ENCODE assay signal across 8 cellular contexts in the genomic region with DNA sequence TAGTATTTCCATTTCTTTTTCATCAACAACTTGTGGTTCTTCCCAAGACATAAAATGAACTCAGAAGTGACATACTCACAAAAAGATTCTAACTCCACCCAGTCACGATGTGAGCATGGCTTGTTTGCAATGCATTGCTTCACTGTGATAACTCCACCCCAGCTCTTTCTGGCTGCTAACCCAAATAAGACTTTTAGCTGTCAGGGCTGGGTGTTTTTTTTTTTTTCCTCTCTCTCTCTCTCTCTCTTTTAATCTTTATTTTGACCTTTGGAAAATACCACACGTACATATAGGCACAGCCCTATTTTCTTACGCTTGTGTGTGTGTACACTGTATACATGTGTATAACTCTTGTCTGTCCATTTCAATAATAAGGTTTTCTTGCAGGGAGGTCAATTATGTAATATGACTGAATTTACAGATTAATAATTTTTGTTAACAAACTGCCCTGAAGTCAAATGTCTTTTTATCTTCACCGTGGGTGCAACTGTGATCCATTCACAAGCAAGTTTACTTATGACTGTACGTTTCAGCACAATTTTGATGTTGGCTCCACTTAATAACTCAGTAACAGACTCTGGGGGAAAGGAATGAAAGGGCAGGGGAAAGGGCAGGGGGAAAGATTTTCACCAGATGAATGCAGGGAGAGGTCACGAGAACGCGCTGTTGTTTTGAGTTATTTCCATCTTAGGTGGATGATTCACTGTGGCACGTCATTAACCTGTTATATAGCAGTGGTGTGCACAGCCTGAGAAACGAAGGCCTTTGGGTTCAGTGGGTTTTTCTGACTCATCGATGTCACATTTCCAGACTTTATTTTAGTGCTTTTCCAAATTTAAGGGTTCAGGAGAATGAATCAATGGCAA. TPM values are rescaled to one million over a fixed set of nuclear protein-coding genes. Genes with fewer than 3 reads are reported as not detected.
DNase-seq lines count a peak whose midpoint lies in the region; ATAC-seq lines count a peak whose summit lies in the region.

No MANE protein-coding gene starts in this region.

- peak; percentile 97 for DNase-seq in ACHN
- DNase-seq in activated CD4-positive, alpha-beta memory T cell treated with anti-CD3 and anti-CD28 coated beads for 36 hours, result peak; percentile 86
- no peak for DNase-seq in posterior vena cava (ENCODE audit: low spot score)
- no peak for DNase-seq in NCI-H128 (lab: John Stamatoyannopoulos, UW; ENCODE audit: unreplicated experiment)

- H3K4me3 ChIP-seq in skin epidermis, result no peak overlapping the region

- CTCF ChIA-PET in activated CD4-positive, alpha-beta memory T cell treated with anti-CD3 and anti-CD28 coated beads for 36 hours (lab: Charles Lee), result interaction anchor here (0.6 to 1.0 kb wide), 2 partner anchors 51 to 152 kb away, joined by 3 to 5 read pairs; no protein-coding TSS in a partner anchor

- H3K27me3 Mint-ChIP-seq in activated CD4-positive, alpha-beta memory T cell treated with anti-CD3 and anti-CD28 coated beads for 36 hours, result no peaks in the 10 kb centered on the region

- peak overlapping the region; percentile 86 for H3K27ac Mint-ChIP-seq in activated CD4-positive, alpha-beta memory T cell treated with anti-CD3 and anti-CD28 coated beads for 36 hours

- no peaks in the 10 kb centered on the region for H3K9me3 Mint-ChIP-seq in activated CD4-positive, alpha-beta memory T cell treated with anti-CD3 and anti-CD28 coated beads for 36 hours

- intact Hi-C loops in activated CD4-positive, alpha-beta memory T cell treated with anti-CD3 and anti-CD28 coated beads for 36 hours (cut with micrococcal nuclease), result loop anchor here (1.0 to 10.0 kb wide), 9 partner anchors 12 to 668 kb away; a partner anchor contains a TSS
- intact Hi-C loops in posterior vena cava (cut with DNase I), result no loop called here

- H3K4me1 Mint-ChIP-seq in activated CD4-positive, alpha-beta memory T cell treated with anti-CD3 and anti-CD28 coated beads for 36 hours (ENCODE audit: low read depth), result peaks cover 66% of the 10 kb centered on the region

- ATAC-seq in GM19455 (IDR thresholded peaks at IDR 0.05; ENCODE audit: unreplicated experiment), result peak; percentile 84
- ATAC-seq in HG03521 (IDR thresholded peaks at IDR 0.05; ENCODE audit: unreplicated experiment), result peak; percentile 81
- ATAC-seq in esophagus mucosa, result peak; percentile 38

- H3K4me3 Mint-ChIP-seq in activated CD4-positive, alpha-beta memory T cell treated with anti-CD3 and anti-CD28 coated beads for 36 hours, result peak overlapping the region; percentile 44

- in situ Hi-C loops in ACHN (cut with HindIII; ENCODE audit: low pct_ligation_motif_present, low pct_unique_long_range_greater_than_20kb, low sequenced_read_pairs), result no loop called here

- POLR2A ChIA-PET in activated CD4-positive, alpha-beta memory T cell treated with anti-CD3 and anti-CD28 coated beads for 36 hours (lab: Charles Lee), result interaction anchor here (0.6 to 3.0 kb wide), 5 partner anchors 9 to 686 kb away, joined by 3 to 11 read pairs (median 4); a partner anchor contains a TSS

- H3K27ac ChIP-seq in skin epidermis, result peak overlapping the region in 14 of 21 experiments; percentile 17 to 82 (median 63)

- peaks cover 8% of the 10 kb centered on the region for H3K36me3 Mint-ChIP-seq in activated CD4-positive, alpha-beta memory T cell treated with anti-CD3 and anti-CD28 coated beads for 36 hours

RNA-seq across cellular contexts. Expression of a gene that starts 49.1 kb away (rescaled TPM):
- total RNA-seq in activated CD4-positive, alpha-beta memory T cell treated with anti-CD3 and anti-CD28 coated beads for 36 hours, result 10 to 100 TPM; 50.1 to 52.1 TPM
- 1.4 TPM for total RNA-seq in esophagus mucosa
- 10 to 100 TPM in 1 of 2 donors, 1 to 10 TPM in 1; 8.4 to 20.5 TPM for total RNA-seq in posterior vena cava

Comparison
In these comparisons a context has a peak if more than half of its experiments do, and no peak if none do; other contexts are left out.
1. DNase-seq: peak in ACHN (single experiment) and activated CD4-positive, alpha-beta memory T cell treated with anti-CD3 and anti-CD28 coated beads for 36 hours (single experiment); none in posterior vena cava (single experiment) and NCI-H128 (single experiment).
2. Peak in every context shown above with its lines, with median percentiles within 50 percentile points of each other: ATAC-seq.